15 cellular contexts compared by ENCODE assay signal in the genomic region with DNA sequence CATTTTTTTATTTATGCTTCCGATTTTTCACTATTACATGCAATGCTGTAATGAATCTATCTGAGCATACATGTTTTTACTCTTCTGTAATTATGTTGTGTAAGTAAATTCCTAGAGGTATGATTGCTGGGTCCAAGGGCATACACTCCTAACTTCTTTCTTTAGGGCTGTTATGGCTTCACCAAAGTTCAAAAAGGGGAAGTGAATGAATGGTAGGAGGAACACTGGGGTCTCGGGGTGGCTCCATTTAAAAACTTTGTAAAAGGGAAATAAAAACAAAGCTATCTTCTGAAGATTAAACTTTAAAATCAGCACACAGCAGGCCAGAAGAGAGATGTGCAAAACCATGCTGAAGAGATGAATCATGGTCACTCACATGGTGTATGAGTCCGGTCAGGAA.
"Had no signal": no experiment of that assay in that cellular context is flagged by ENCODE, and none has a peak within 500 bp of the region (broad histone marks: within the 10 kb centered on the region; RNA-seq: fewer than 3 reads in every experiment).

No MANE protein-coding gene starts in this region.

- ATAC-seq: activated CD4-positive, CD25-positive, alpha-beta regulatory T cell treated with anti-CD3 and anti-CD28 coated beads, Interleukin-2, amount 50 U/mL, for 24 hours; mucosa of descending colon; naive thymus-derived CD8-positive, alpha-beta T cell had no signal

- H3K27ac ChIP-seq: breast epithelium, right atrium auricular region, skin epidermis, tibial artery, uterus had no signal

- FAIRE-seq: endometrium had no signal

- H3K27me3 ChIP-seq: uterus had no signal

- H3K4me3 ChIP-seq: breast epithelium, lung, mucosa of descending colon, right atrium auricular region, skin epidermis, tibial artery, uterus had no signal

- H3K4me1 ChIP-seq: breast epithelium, uterus had no signal

- H3K4me3 Mint-ChIP-seq: activated naive CD8-positive, alpha-beta T cell treated with anti-CD3 and anti-CD28 coated beads for 36 hours; naive thymus-derived CD8-positive, alpha-beta T cell had no signal

- H3K36me3 ChIP-seq: breast epithelium, right atrium auricular region, tibial artery, uterus had no signal

- DNase-seq: activated CD4-positive, alpha-beta T cell treated with anti-CD3 and anti-CD28 coated beads, Interleukin-2, amount 50 U/mL, for 4 hours; activated gamma-delta T cell treated with Interleukin-2 at 50 U/mL for 16 hours; activated naive CD8-positive, alpha-beta T cell treated with anti-CD3 and anti-CD28 coated beads for 36 hours; activated T-cell treated with anti-CD3 and anti-CD28 coated beads, Interleukin-2, amount 50 U/mL, for 48 hours; anterior cingulate cortex; mucosa of descending colon; naive thymus-derived CD8-positive, alpha-beta T cell; tibial artery; uterus had no signal

- H3K36me3 Mint-ChIP-seq: activated naive CD8-positive, alpha-beta T cell treated with anti-CD3 and anti-CD28 coated beads for 36 hours; naive thymus-derived CD8-positive, alpha-beta T cell had no signal

- H3K27ac Mint-ChIP-seq: activated naive CD8-positive, alpha-beta T cell treated with anti-CD3 and anti-CD28 coated beads for 36 hours had no signal

- H3K9me3 ChIP-seq: breast epithelium, mucosa of descending colon, right atrium auricular region, tibial artery, uterus had no signal

- H3K9me3 Mint-ChIP-seq: activated naive CD8-positive, alpha-beta T cell treated with anti-CD3 and anti-CD28 coated beads for 36 hours had no signal
